ENCODE assay signal across 1 cellular context in genomic region chr10:122078965-122079401, GRCh38.
TF ChIP-seq lines count a peak whose summit lies in the region.

No MANE protein-coding gene starts in this region.

TF ChIP-seq in GM23338, 12 proteins besides CTCF, POLR2A, EP300 and RAD21 (continued from another document):
- no peak for TF ChIP-seq ZNF462 (CRISPR knock-in tag; IDR thresholded peaks at IDR 0.05)
- no peak for TF ChIP-seq JUNB (IDR thresholded peaks at IDR 0.05; ENCODE audit: unreplicated experiment)
- no peak for TF ChIP-seq POLR2AphosphoS5 (IDR thresholded peaks at IDR 0.05; ENCODE audit: low read depth)
TF ChIP-seq in GM23338: peak in this region for 0.
